ENCODE assay signal across 10 cellular contexts in genomic region chr6:106117579-106117978, GRCh38. TPM values are rescaled to one million over a fixed set of nuclear protein-coding genes. Genes with fewer than 3 reads are reported as not detected.
DNase-seq lines count a peak whose midpoint lies in the region; ATAC-seq and FAIRE-seq lines count a peak whose summit lies in the region.
"Had no signal": no experiment of that assay in that cellular context is flagged by ENCODE, and none has a peak within 500 bp of the region (broad histone marks: within the 10 kb centered on the region; RNA-seq: fewer than 3 reads in every experiment).

No MANE protein-coding gene starts in this region.

- no peak overlapping the region for H3K4me3 Mint-ChIP-seq in activated CD4-positive, alpha-beta memory T cell treated with anti-CD3 and anti-CD28 coated beads for 36 hours
- H3K4me3 Mint-ChIP-seq in naive thymus-derived CD8-positive, alpha-beta T cell: peak overlapping the region; percentile 17 to 74 (median 48)

- peak; percentile 79 for FAIRE-seq in GM18507 (lab: Jason Lieb, UNC)

- peaks cover 1% of the 10 kb centered on the region for H3K36me3 Mint-ChIP-seq in activated CD4-positive, alpha-beta memory T cell treated with anti-CD3 and anti-CD28 coated beads for 36 hours
- no peaks in the 10 kb centered on the region for H3K36me3 Mint-ChIP-seq in naive thymus-derived CD8-positive, alpha-beta T cell

- H3K4me1 Mint-ChIP-seq in activated CD4-positive, alpha-beta memory T cell treated with anti-CD3 and anti-CD28 coated beads for 36 hours (ENCODE audit: low read depth): peaks cover 89% of the 10 kb centered on the region
- peaks cover 12 to 58% (median 45%) of the 10 kb centered on the region in 4 donors for H3K4me1 Mint-ChIP-seq in naive thymus-derived CD8-positive, alpha-beta T cell

- peak; percentile 41 for ATAC-seq in HG03354 (IDR thresholded peaks at IDR 0.05; ENCODE audit: poor library complexity, severe bottlenecking, unreplicated experiment)
- ATAC-seq in naive thymus-derived CD8-positive, alpha-beta T cell: peak; percentile 96 to 97
- ATAC-seq in HG02884 (IDR thresholded peaks at IDR 0.05; ENCODE audit: unreplicated experiment): no peak
- ATAC-seq in GM21381 (IDR thresholded peaks at IDR 0.05; ENCODE audit: unreplicated experiment): no peak
- ATAC-seq: left lobe of liver had no signal

- H3K9me3 Mint-ChIP-seq in activated CD4-positive, alpha-beta memory T cell treated with anti-CD3 and anti-CD28 coated beads for 36 hours: no peaks in the 10 kb centered on the region
- H3K9me3 Mint-ChIP-seq in naive thymus-derived CD8-positive, alpha-beta T cell: no peaks in the 10 kb centered on the region

- H3K27me3 Mint-ChIP-seq in activated CD4-positive, alpha-beta memory T cell treated with anti-CD3 and anti-CD28 coated beads for 36 hours: peaks cover 4% of the 10 kb centered on the region
- peaks cover 14 to 68% (median 21%) of the 10 kb centered on the region in 5 donors for H3K27me3 Mint-ChIP-seq in naive thymus-derived CD8-positive, alpha-beta T cell

- CTCF ChIA-PET in activated CD4-positive, alpha-beta memory T cell treated with anti-CD3 and anti-CD28 coated beads for 36 hours (lab: Charles Lee): interaction anchor here (0.9 to 2.6 kb wide), 5 partner anchors 24 to 106 kb away, joined by 3 to 14 read pairs (median 7); no protein-coding TSS in a partner anchor

- intact Hi-C loops in activated CD4-positive, alpha-beta memory T cell treated with anti-CD3 and anti-CD28 coated beads for 36 hours (cut with micrococcal nuclease): loop anchor here (1.0 kb wide), 1 partner anchor 9 kb away; no protein-coding TSS in a partner anchor

- POLR2A ChIA-PET in activated CD4-positive, alpha-beta memory T cell treated with anti-CD3 and anti-CD28 coated beads for 36 hours (lab: Charles Lee): interaction anchor here (1.0 to 2.4 kb wide), 7 partner anchors 8 to 154 kb away, joined by 3 to 10 read pairs (median 4); no protein-coding TSS in a partner anchor
- POLR2A ChIA-PET in naive thymus-derived CD8-positive, alpha-beta T cell (lab: Charles Lee): interaction anchor here (0.9 to 2.2 kb wide), 6 partner anchors 14 to 124 kb away, joined by 3 to 10 read pairs (median 4); no protein-coding TSS in a partner anchor

- DNase-seq in GM18507 (ENCODE audit: extremely low spot score, insufficient read length, low read depth): peak; percentile 23
- DNase-seq in activated CD4-positive, alpha-beta memory T cell treated with anti-CD3 and anti-CD28 coated beads for 36 hours: peak; percentile 69
- peak in 9 of 10 donors; percentile 41 to 88 (median 76) for DNase-seq in naive thymus-derived CD8-positive, alpha-beta T cell
- no peak for DNase-seq in NCI-H1417 (lab: John Stamatoyannopoulos, UW)
- DNase-seq in nucleus accumbens (lab: John Stamatoyannopoulos, UW): no peak
- DNase-seq: dermis blood vessel endothelial cell had no signal

- peak overlapping the region; percentile 46 for H3K27ac Mint-ChIP-seq in activated CD4-positive, alpha-beta memory T cell treated with anti-CD3 and anti-CD28 coated beads for 36 hours
- H3K27ac Mint-ChIP-seq in naive thymus-derived CD8-positive, alpha-beta T cell: peak overlapping the region; percentile 26 to 95 (median 80)

RNA-seq across cellular contexts. Expression of gene PRDM1, which starts 31.4 kb away (rescaled TPM):
- 10 to 100 TPM; 70.9 to 78.9 TPM for total RNA-seq in activated CD4-positive, alpha-beta memory T cell treated with anti-CD3 and anti-CD28 coated beads for 36 hours
- total RNA-seq in naive thymus-derived CD8-positive, alpha-beta T cell: under 1 TPM; 0.58 to 0.94 TPM
- polyA plus RNA-seq in naive thymus-derived CD8-positive, alpha-beta T cell: 10 to 100 TPM in 1 of 3 donors, 1 to 10 TPM in 1, under 1 TPM in 1; 0.35 to 15.6 (median 1.6) TPM

Comparison
In these comparisons a context has a peak if more than half of its experiments do, and no peak if none do; other contexts are left out.
1. DNase-seq: peak in GM18507 (single experiment), activated CD4-positive, alpha-beta memory T cell treated with anti-CD3 and anti-CD28 coated beads for 36 hours (single experiment) and naive thymus-derived CD8-positive, alpha-beta T cell (9 of 10); none in NCI-H1417 (0 of 3) and nucleus accumbens (0 of 56).
2. ATAC-seq: peak in HG03354 (single experiment) and naive thymus-derived CD8-positive, alpha-beta T cell (2 of 2); none in HG02884 (single experiment) and GM21381 (single experiment).
3. RNA of gene PRDM1, which starts 31.4 kb away (total RNA-seq): 70.9 to 78.9 TPM in activated CD4-positive, alpha-beta memory T cell treated with anti-CD3 and anti-CD28 coated beads for 36 hours; 0.58 to 0.94 TPM in naive thymus-derived CD8-positive, alpha-beta T cell; every median in the first group is over 10 times any median in the second.